In genomic region chr16:19238386-19238785, GRCh38 we compare ENCODE assay signal across 13 cellular contexts. TPM values are rescaled to one million over a fixed set of nuclear protein-coding genes. Genes with fewer than 3 reads are reported as not detected.
DNase-seq lines count a peak whose midpoint lies in the region; ATAC-seq lines count a peak whose summit lies in the region.
"Had no signal": no experiment of that assay in that cellular context is flagged by ENCODE, and none has a peak within 500 bp of the region (broad histone marks: within the 10 kb centered on the region; RNA-seq: fewer than 3 reads in every experiment).

No MANE protein-coding gene starts in this region.

- intact Hi-C loops in cardiac septum (cut with DNase I): no loop called here

- DNase-seq in DMS79 treated with DMSO at 0.1 percent for 48 hours (lab: John Stamatoyannopoulos, UW) (peak; percentile 93), NCI-H1105 treated with DMSO at 0.1 percent for 48 hours (lab: John Stamatoyannopoulos, UW) (peak; percentile 68), NCI-H345 treated with DMSO at 0.1 percent for 48 hours (lab: John Stamatoyannopoulos, UW; ENCODE audit: unreplicated experiment) (peak; percentile 61), pons (ENCODE audit: low spot score) (peak; percentile 31), cardiac septum (ENCODE audit: low spot score) (no peak)
- no peak for DNase-seq in activated CD8-positive, alpha-beta memory T cell treated with anti-CD3 and anti-CD28 coated beads, Interleukin-2, amount 50 U/mL, for 4 hours
- DNase-seq: ACHN, NCI-H1436 treated with DMSO at 0.1 percent for 48 hours, NCI-H226, NCI-H82 had no signal

- ATAC-seq in GM18870 (IDR thresholded peaks at IDR 0.05; ENCODE audit: unreplicated experiment): no peak
- ATAC-seq: K562, Right ventricle myocardium inferior had no signal

RNA-seq across cellular contexts. Expression of gene CLEC19A, which starts 47.1 kb away (rescaled TPM):
- not detected for total RNA-seq in cardiac septum
- total RNA-seq: K562, Right ventricle myocardium inferior had no signal

Comparison
In these comparisons a context has a peak if more than half of its experiments do, and no peak if none do; other contexts are left out.
1. DNase-seq: peak in DMS79 treated with DMSO at 0.1 percent for 48 hours (single experiment), NCI-H1105 treated with DMSO at 0.1 percent for 48 hours (single experiment), NCI-H345 treated with DMSO at 0.1 percent for 48 hours (single experiment) and pons (single experiment); none in activated CD8-positive, alpha-beta memory T cell treated with anti-CD3 and anti-CD28 coated beads, Interleukin-2, amount 50 U/mL, for 4 hours (single experiment) and cardiac septum (single experiment).